Comparison of ENCODE assay signal across 27 cellular contexts in genomic region chr17:58365185-58365979, GRCh38. TPM values are rescaled to one million over a fixed set of nuclear protein-coding genes. Genes with fewer than 3 reads are reported as not detected.
A peak's percentile ranks its signal among the peaks of the same experiment; 100 is the strongest.
DNase-seq lines count a peak whose midpoint lies in the region; FAIRE-seq and TF ChIP-seq lines count a peak whose summit lies in the region.
"Had no signal": no experiment of that assay in that cellular context is flagged by ENCODE, and none has a peak within 500 bp of the region (broad histone marks: within the 10 kb centered on the region; RNA-seq: fewer than 3 reads in every experiment).

No MANE protein-coding gene starts in this region.

- DNase-seq in mammary epithelial cell: no peak
- DNase-seq in MCF 10A (ENCODE audit: unreplicated experiment): no peak
- DNase-seq in islet precursor cell: peak; percentile 95
- no peak for DNase-seq in neural progenitor cell (ENCODE audit: low spot score)
- no peak for DNase-seq in DMS153 (lab: John Stamatoyannopoulos, UW)
- no peak for DNase-seq in D721Med (ENCODE audit: insufficient read length, low spot score)
- no peak for DNase-seq in Kasumi-1 (lab: John Stamatoyannopoulos, UW)
- no peak for DNase-seq in NCI-H345 (lab: John Stamatoyannopoulos, UW)
- DNase-seq: 8988T; activated CD4-positive, alpha-beta T cell treated with anti-CD3 and anti-CD28 coated beads, Interleukin-2, amount 10 ng/mL, durations not matched to agents 24 days and 14 days; AML-193; effector CD8-positive, alpha-beta T cell; gastrocnemius medialis; HFFc6; hypothalamus; lower lobe of right lung; naive thymus-derived CD4-positive, alpha-beta T cell; NCI-H1105 treated with DMSO at 0.1 percent for 48 hours; NCI-H2081; NCI-H446; substantia nigra; T-helper 17 cell had no signal

- BruUV-seq in mammary epithelial cell (replicated peaks; lab: Mats Ljungman, UMichigan): no TSS peak
- no TSS peak for BruUV-seq in MCF 10A (replicated peaks; lab: Mats Ljungman, UMichigan)

- H3K4me3 ChIP-seq in mammary epithelial cell (replicated peaks in 1 of 3; ENCODE audit: insufficient read depth in 1 of 3, low read depth in 2 of 3, low read length in 3 of 3): no peak overlapping the region
- no peak overlapping the region for H3K4me3 ChIP-seq in neural progenitor cell
- H3K4me3 ChIP-seq: gastrocnemius medialis, lower lobe of right lung had no signal

- dilution Hi-C loops in mammary epithelial cell (cut with HindIII; ENCODE audit: low sequenced_read_pairs): no loop called here

- H3K79me2 ChIP-seq in mammary epithelial cell (ENCODE audit: insufficient read depth, low read length) (no peaks in the 10 kb centered on the region), neural progenitor cell (ENCODE audit: low read depth) (no peaks in the 10 kb centered on the region)

- TF ChIP-seq CTCF in mammary epithelial cell (conservative IDR thresholded peaks at IDR 0.05 in 1 of 2, IDR thresholded peaks at IDR 0.05 in 1 of 2; ENCODE audit: extremely low read depth in 1 of 2, insufficient read depth in 1 of 2, low read depth in 1 of 2, low read length in 2 of 2): no peak
- no peak for TF ChIP-seq CTCF in MCF 10A (IDR thresholded peaks at IDR 0.05; ENCODE audit: unreplicated experiment)
- no peak for TF ChIP-seq CTCF in neural progenitor cell (IDR thresholded peaks at IDR 0.05)
- TF ChIP-seq CTCF in D721Med (IDR thresholded peaks at IDR 0.05; ENCODE audit: insufficient read depth, missing control alignments): no peak

- no peaks in the 10 kb centered on the region for H4K20me1 ChIP-seq in mammary epithelial cell (ENCODE audit: insufficient read depth, low read length)
- H4K20me1 ChIP-seq in neural progenitor cell (ENCODE audit: low read depth): no peaks in the 10 kb centered on the region

- no peak overlapping the region for H3K4me3 Mint-ChIP-seq in MCF 10A (ENCODE audit: unreplicated experiment)
- H3K4me3 Mint-ChIP-seq in neural progenitor cell: no peak overlapping the region
- H3K4me3 Mint-ChIP-seq: activated CD4-positive, alpha-beta T cell treated with anti-CD3 and anti-CD28 coated beads, Interleukin-2, amount 10 ng/mL, durations not matched to agents 24 days and 14 days; activated naive CD8-positive, alpha-beta T cell; activated T-helper 17 cell treated with anti-CD3 and anti-CD28 coated beads, Interleukin-2, amount 50 U/mL, for 72 hours; HFFc6; T-helper 17 cell had no signal

- H3K9me3 ChIP-seq in mammary epithelial cell (replicated peaks; ENCODE audit: insufficient read depth, low read length) (no peaks in the 10 kb centered on the region), neural progenitor cell (ENCODE audit: low read depth) (no peaks in the 10 kb centered on the region)
- H3K9me3 ChIP-seq: gastrocnemius medialis, lower lobe of right lung had no signal

- no peak overlapping the region for H3K9ac ChIP-seq in mammary epithelial cell (ENCODE audit: insufficient read depth, low read length)
- no peak overlapping the region for H3K9ac ChIP-seq in neural progenitor cell
- H3K9ac ChIP-seq: parathyroid adenoma had no signal

- no peak for FAIRE-seq in D721Med (lab: Jason Lieb, UNC)
- FAIRE-seq: astrocyte, HTR-8/SVneo had no signal

- H3K4me1 Mint-ChIP-seq in MCF 10A (ENCODE audit: insufficient read depth, unreplicated experiment) (peaks cover 11% of the 10 kb centered on the region), neural progenitor cell (peaks cover 35% of the 10 kb centered on the region)
- H3K4me1 Mint-ChIP-seq: activated CD4-positive, alpha-beta T cell treated with anti-CD3 and anti-CD28 coated beads, Interleukin-2, amount 10 ng/mL, durations not matched to agents 24 days and 14 days; activated T-helper 17 cell treated with anti-CD3 and anti-CD28 coated beads, Interleukin-2, amount 50 U/mL, for 72 hours had no signal

- in situ Hi-C loops in mammary epithelial cell (cut with MboI; ENCODE audit: low sequenced_read_pairs in 2 of 2): no loop called here

- H3K27me3 ChIP-seq in mammary epithelial cell (ENCODE audit: insufficient read depth, low read length) (no peaks in the 10 kb centered on the region), neural progenitor cell (no peaks in the 10 kb centered on the region)
- H3K27me3 ChIP-seq: gastrocnemius medialis had no signal

- POLR2A ChIA-PET in MCF 10A (lab: Yijun Ruan, JAX): interaction anchor here (1.3 to 5.7 kb wide), 5 partner anchors 13 to 52 kb away, joined by 4 to 50 read pairs (median 13); partner anchors contain the start of genes RNF43 and SUPT4H1

- H3K9me3 Mint-ChIP-seq in MCF 10A (ENCODE audit: unreplicated experiment): no peaks in the 10 kb centered on the region
- H3K9me3 Mint-ChIP-seq in neural progenitor cell: no peaks in the 10 kb centered on the region
- H3K9me3 Mint-ChIP-seq: activated CD4-positive, alpha-beta T cell treated with anti-CD3 and anti-CD28 coated beads, Interleukin-2, amount 10 ng/mL, durations not matched to agents 24 days and 14 days; activated T-helper 17 cell treated with anti-CD3 and anti-CD28 coated beads, Interleukin-2, amount 50 U/mL, for 72 hours; HFFc6; naive thymus-derived CD4-positive, alpha-beta T cell had no signal

- no peak overlapping the region for H3K27ac ChIP-seq in mammary epithelial cell (ENCODE audit: insufficient read depth, low read depth, low read length)
- H3K27ac ChIP-seq in neural progenitor cell: no peak overlapping the region
- H3K27ac ChIP-seq: gastrocnemius medialis, lower lobe of right lung, parathyroid adenoma had no signal

- H2AFZ ChIP-seq in mammary epithelial cell (ENCODE audit: low read depth, low read length): peak overlapping the region; percentile 37
- H2AFZ ChIP-seq in neural progenitor cell (replicated peaks): peak overlapping the region; percentile 87

- H3K36me3 Mint-ChIP-seq in MCF 10A (ENCODE audit: insufficient read depth, unreplicated experiment) (peaks cover 24% of the 10 kb centered on the region), neural progenitor cell (peaks cover 6% of the 10 kb centered on the region)

- H3F3A ChIP-seq in neural progenitor cell (ENCODE audit: low read depth): no peaks in the 10 kb centered on the region

- H3K27ac Mint-ChIP-seq in MCF 10A (ENCODE audit: low read depth, unreplicated experiment) (no peak overlapping the region), neural progenitor cell (no peak overlapping the region)
- H3K27ac Mint-ChIP-seq: activated CD4-positive, alpha-beta T cell treated with anti-CD3 and anti-CD28 coated beads, Interleukin-2, amount 10 ng/mL, durations not matched to agents 24 days and 14 days; activated naive CD8-positive, alpha-beta T cell; activated T-helper 17 cell treated with anti-CD3 and anti-CD28 coated beads, Interleukin-2, amount 50 U/mL, for 72 hours; HFFc6 had no signal

- intact Hi-C loops in mammary epithelial cell (cut with micrococcal nuclease): loop anchor here (2.0 kb wide), 1 partner anchor 25 kb away; no protein-coding TSS in a partner anchor
- intact Hi-C loops in MCF 10A (cut with micrococcal nuclease): no loop called here

- CTCF ChIA-PET in mammary epithelial cell (lab: Charles Lee; ENCODE audit: low non-redundant PET) (no interaction called here), MCF 10A (lab: Yijun Ruan, JAX) (interaction anchor here (1.0 to 1.6 kb wide), 2 partner anchors 7 to 49 kb away, joined by 4 to 5 read pairs; no protein-coding TSS in a partner anchor)

- H3K4me1 ChIP-seq in mammary epithelial cell (ENCODE audit: insufficient read depth, low read length): peaks cover 17% of the 10 kb centered on the region
- H3K4me1 ChIP-seq in neural progenitor cell: peaks cover 15% of the 10 kb centered on the region
- H3K4me1 ChIP-seq: gastrocnemius medialis, lower lobe of right lung had no signal

- no peaks in the 10 kb centered on the region for H3K27me3 Mint-ChIP-seq in MCF 10A (ENCODE audit: insufficient read depth, unreplicated experiment)
- peaks cover 9% of the 10 kb centered on the region for H3K27me3 Mint-ChIP-seq in neural progenitor cell (ENCODE audit: insufficient read depth, low read depth)
- H3K27me3 Mint-ChIP-seq: activated CD4-positive, alpha-beta T cell treated with anti-CD3 and anti-CD28 coated beads, Interleukin-2, amount 10 ng/mL, durations not matched to agents 24 days and 14 days; activated naive CD8-positive, alpha-beta T cell; activated T-helper 17 cell treated with anti-CD3 and anti-CD28 coated beads, Interleukin-2, amount 50 U/mL, for 72 hours; naive thymus-derived CD4-positive, alpha-beta T cell; T-helper 17 cell had no signal

- peak overlapping the region; percentile 53 for H3K4me2 ChIP-seq in mammary epithelial cell (ENCODE audit: insufficient read depth, low read depth, low read length)
- no peak overlapping the region for H3K4me2 ChIP-seq in neural progenitor cell

- H3K36me3 ChIP-seq in mammary epithelial cell (ENCODE audit: insufficient read depth, low read length): no peaks in the 10 kb centered on the region
- no peaks in the 10 kb centered on the region for H3K36me3 ChIP-seq in neural progenitor cell
- H3K36me3 ChIP-seq: gastrocnemius medialis had no signal

RNA-seq across cellular contexts. Expression of gene SUPT4H1, which starts 13.4 kb away (rescaled TPM):
- total RNA-seq in mammary epithelial cell: 10 to 100 TPM; 32.3 to 55.3 TPM
- polyA plus RNA-seq in mammary epithelial cell: 94.7 TPM
- 126 TPM for polyA minus RNA-seq in mammary epithelial cell
- 63.4 and 90.8 TPM in 2 replicates for total RNA-seq in MCF 10A (2022)
- 60.2 and 103 TPM in 2 replicates for total RNA-seq in neural progenitor cell (ENCODE audit: low replicate concordance)

RNA-seq across cellular contexts. Expression of gene TSPOAP1, which starts 36.8 kb away (rescaled TPM):
- total RNA-seq in mammary epithelial cell (under 1 TPM; 0.05 to 0.17 TPM), MCF 10A (2022) (not detected in 2 replicates), neural progenitor cell (ENCODE audit: low replicate concordance) (13.8 and 48.7 TPM in 2 replicates)
- polyA plus RNA-seq in mammary epithelial cell: not detected
- polyA minus RNA-seq in mammary epithelial cell: not detected

RNA-seq across cellular contexts. Expression of gene RNF43, which starts 52.0 kb away (rescaled TPM):
- total RNA-seq in mammary epithelial cell (10 to 100 TPM in 1 of 2 donors, 1 to 10 TPM in 1; 9.3 to 11.4 TPM), MCF 10A (2022) (6.7 and 7.9 TPM in 2 replicates), neural progenitor cell (ENCODE audit: low replicate concordance) (0.50 TPM in 1 of 2 replicates, not detected in the other)
- 6.4 TPM for polyA plus RNA-seq in mammary epithelial cell
- polyA minus RNA-seq in mammary epithelial cell: 9.7 TPM
- total RNA-seq: HFFc6 had no signal

Comparison
In these comparisons a context has a peak if more than half of its experiments do, and no peak if none do; other contexts are left out.
1. RNA of gene TSPOAP1, which starts 36.8 kb away (total RNA-seq): 13.8 to 48.7 TPM in neural progenitor cell; 0.05 to 0.17 TPM in mammary epithelial cell and not detected in MCF 10A; every median in the first group is over 10 times any median in the second.